In the genomic region with DNA sequence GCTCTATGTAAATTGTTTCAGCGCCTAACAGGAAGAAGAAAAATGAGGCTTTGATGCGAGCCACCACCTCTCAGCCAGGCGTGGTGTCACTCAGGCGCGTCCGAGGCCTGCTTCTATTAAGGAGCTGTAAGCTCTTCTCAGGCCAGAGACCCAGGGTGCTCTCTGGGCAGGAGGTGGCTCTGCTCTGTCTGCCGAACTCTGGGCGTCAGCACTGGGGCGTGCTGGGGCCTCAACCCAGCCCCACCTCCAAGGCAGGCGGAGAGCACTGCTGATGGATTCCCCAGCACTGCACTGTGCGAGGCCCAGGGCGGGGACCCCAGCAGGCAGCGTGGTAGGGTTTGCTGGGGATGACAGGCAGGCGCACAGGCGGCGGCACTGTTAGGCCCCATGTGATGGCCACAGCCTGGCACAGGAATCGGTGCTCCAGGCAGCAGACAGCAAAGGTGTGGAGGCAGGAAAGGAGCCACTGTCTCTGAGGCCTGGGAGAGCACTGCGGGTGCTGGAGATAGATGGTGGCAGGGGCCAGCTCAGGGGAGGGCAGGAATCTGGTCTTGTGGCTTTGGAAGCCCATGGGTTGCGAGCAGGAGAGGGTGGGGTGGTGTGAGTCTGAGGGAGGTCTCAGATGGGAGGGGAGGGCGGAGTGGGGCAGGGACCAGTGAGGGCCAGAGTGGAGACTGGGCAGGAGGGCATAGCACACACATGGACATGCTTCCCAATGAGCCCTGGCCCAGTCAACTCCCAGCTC, we compare ENCODE assay signal across 8 cellular contexts.
DNase-seq lines count a peak whose midpoint lies in the region; TF ChIP-seq lines count a peak whose summit lies in the region.

No MANE protein-coding gene starts in this region.

- no peak overlapping the region for H3K4me3 ChIP-seq in colonic mucosa

- no peaks in the 10 kb centered on the region for H3K36me3 ChIP-seq in colonic mucosa

- peak; percentile 18 for DNase-seq in Caki2 (ENCODE audit: low read depth)
- peak; percentile 82 for DNase-seq in GM20000 (ENCODE audit: low spot score)
- peak; percentile 42 for DNase-seq in NCI-H510A treated with DMSO at 0.1 percent for 48 hours (lab: John Stamatoyannopoulos, UW)
- DNase-seq in left kidney (ENCODE audit: low read depth, low spot score): peak; percentile 71
- DNase-seq in kidney tubule cell (ENCODE audit: low spot score): no peak
- DNase-seq in colonic mucosa: no peak
- no peak for DNase-seq in HuH-7 (ENCODE audit: low spot score)
- no peak for DNase-seq in NCI-H1436 (lab: John Stamatoyannopoulos, UW)

- H3K27me3 ChIP-seq in colonic mucosa: no peaks in the 10 kb centered on the region

- TF ChIP-seq CTCF in GM20000 (IDR thresholded peaks at IDR 0.05; ENCODE audit: extremely low read depth, missing control alignments): no peak
- no peak for TF ChIP-seq CTCF in colonic mucosa (IDR thresholded peaks at IDR 0.05)

- intact Hi-C loops in colonic mucosa (cut with DNase I): no loop called here

- no peaks in the 10 kb centered on the region for H3K9me3 ChIP-seq in colonic mucosa

- no peaks in the 10 kb centered on the region for H3K4me1 ChIP-seq in colonic mucosa

- H3K9ac ChIP-seq in colonic mucosa (ENCODE audit: low read depth in 2 of 2, low read length in 2 of 2): peak overlapping the region in 1 of 2 donors; percentile 35

- no peak overlapping the region for H3K27ac ChIP-seq in colonic mucosa

- in situ Hi-C loops in Caki2 (cut with HindIII; ENCODE audit: low pct_unique_long_range_greater_than_20kb, low sequenced_read_pairs): no loop called here

Comparison
In these comparisons a context has a peak if more than half of its experiments do, and no peak if none do; other contexts are left out.
1. DNase-seq: peak in Caki2 (single experiment), GM20000 (single experiment), NCI-H510A treated with DMSO at 0.1 percent for 48 hours (single experiment) and left kidney (single experiment); none in kidney tubule cell (single experiment), colonic mucosa (single experiment), HuH-7 (single experiment) and NCI-H1436 (single experiment).